In the genomic region with DNA sequence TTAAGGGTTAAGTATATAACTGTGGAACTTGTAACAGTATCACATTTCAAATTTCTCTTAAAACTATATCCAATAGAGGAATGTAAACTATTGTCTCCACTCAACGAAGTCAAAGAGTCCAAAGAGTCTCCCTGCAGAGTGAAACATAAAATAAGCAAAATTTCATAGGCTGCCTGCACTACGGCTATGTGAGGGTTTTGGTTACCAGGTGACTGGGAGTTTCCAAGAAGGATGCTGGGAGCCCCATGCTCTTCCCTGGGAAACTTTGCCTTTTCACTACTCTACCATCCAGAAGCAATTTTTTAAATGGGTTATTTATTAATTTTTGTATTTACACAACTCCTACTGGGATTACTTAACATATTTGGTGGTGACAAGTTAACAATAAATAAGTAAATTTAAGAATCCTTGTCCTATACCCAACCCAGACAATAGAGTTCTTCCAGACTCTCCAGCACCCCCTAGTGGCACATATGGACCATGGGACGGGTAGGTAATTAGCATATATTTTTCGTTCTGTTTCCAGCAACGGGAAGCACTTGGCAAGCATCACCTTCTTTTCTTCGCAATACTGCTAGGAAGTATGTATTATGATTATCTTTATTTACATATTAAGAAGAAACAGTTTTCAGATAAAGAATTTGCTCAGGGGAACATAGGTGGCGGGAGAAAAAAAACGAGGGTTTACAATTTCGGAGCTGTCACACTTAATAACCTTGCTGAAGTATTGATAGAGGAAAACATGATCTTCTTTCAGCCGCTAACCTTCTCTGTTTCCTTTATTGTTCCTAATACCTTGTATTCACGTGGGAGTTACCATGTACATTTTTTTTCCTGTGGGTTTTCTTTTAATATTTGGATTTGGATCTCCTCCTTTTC, we compare ENCODE assay signal across 8 cellular contexts. TPM values are rescaled to one million over a fixed set of nuclear protein-coding genes. Genes with fewer than 3 reads are reported as not detected.
DNase-seq lines count a peak whose midpoint lies in the region; ATAC-seq, FAIRE-seq and TF ChIP-seq lines count a peak whose summit lies in the region.

No MANE protein-coding gene starts in this region.

- no peak overlapping the region for H3K4me3 ChIP-seq in GM12878

- no peaks in the 10 kb centered on the region for H3K36me3 Mint-ChIP-seq in Calu3 (ENCODE audit: insufficient read depth, unreplicated experiment)

- H3K4me3 Mint-ChIP-seq in Calu3 (ENCODE audit: low read depth, unreplicated experiment) = peak overlapping the region; percentile 18

- H3K79me2 ChIP-seq in GM12878 (ENCODE audit: control insufficient read depth, insufficient read depth, low read length) = no peaks in the 10 kb centered on the region

- no peak for TF ChIP-seq POLR2A in GM12878 (IDR thresholded peaks at IDR 0.05; ENCODE audit: low read depth, low read length)

- H3K9me3 Mint-ChIP-seq in Calu3 (ENCODE audit: low read depth, unreplicated experiment) = no peaks in the 10 kb centered on the region

- in situ Hi-C loops in GM12878 (cut with MboI) = no loop called here

- TF ChIP-seq EP300 in GM12878 (IDR thresholded peaks at IDR 0.05; ENCODE audit: borderline replicate concordance in 1 of 2, control insufficient read depth in 1 of 2, low read depth in 2 of 2, low read length in 2 of 2) = no peak

- H3K27me3 Mint-ChIP-seq in Calu3 (ENCODE audit: unreplicated experiment) = peaks cover 13% of the 10 kb centered on the region

- no peaks in the 10 kb centered on the region for H3K27me3 ChIP-seq in GM12878 (replicated peaks in 1 of 2; ENCODE audit: control insufficient read depth in 2 of 2, insufficient read depth in 2 of 2, low read length in 1 of 2)

- CTCF ChIA-PET in Calu3 (lab: Charles Lee) (interaction anchor here (0.7 to 1.2 kb wide), 4 partner anchors 9 to 222 kb away, joined by 3 to 6 read pairs (median 4); a partner anchor contains a TSS), GM12878 (lab: Yijun Ruan, JAX) (interaction anchor here (0.6 to 2.4 kb wide), 13 partner anchors 11 to 644 kb away, joined by 3 to 14 read pairs (median 4); a partner anchor contains a TSS)

- 23% methylated on average over 11 of the region's 11 CpGs for WGBS in GM12878 (ENCODE audit: insufficient coverage, insufficient replicate concordance, low lambda C conversion rate, missing lambda C conversion rate)

- SMC1A ChIA-PET in GM12878 (lab: Charles Lee; ENCODE audit: uncharacterized antibody, unreplicated experiment) = interaction anchor here (0.8 to 2.2 kb wide), 4 partner anchors 107 to 1300 kb away, joined by 3 to 8 read pairs (median 4); a partner anchor contains a TSS

- BruUV-seq in Calu3 (replicated peaks; lab: Mats Ljungman, UMichigan) = no TSS peak
- BruUV-seq in GM12878 (replicated peaks; lab: Mats Ljungman, UMichigan) = no TSS peak

- TF ChIP-seq CTCF in Calu3 (IDR thresholded peaks at IDR 0.05; ENCODE audit: unreplicated experiment) (peak; percentile 77), GM12878 (IDR thresholded peaks at IDR 0.05 in 2 of 3, conservative IDR thresholded peaks at IDR 0.05 in 1 of 3; ENCODE audit: control insufficient read depth in 2 of 3, extremely low read depth in 1 of 3, insufficient read depth in 1 of 3, low read depth in 3 of 3, low read length in 3 of 3) (peak; percentile 68 to 87 (median 81))

- no peak for FAIRE-seq in GM12878 (lab: Jason Lieb, UNC)

- intact Hi-C loops in Calu3 (cut with micrococcal nuclease; ENCODE audit: unreplicated experiment) = loop anchor here (1.0 to 5.0 kb wide), 4 partner anchors 38 to 221 kb away; no protein-coding TSS in a partner anchor
- intact Hi-C loops in GM12878 (cut with micrococcal nuclease; ENCODE audit: unreplicated experiment) = loop anchor here (5.0 to 10.0 kb wide), 2 partner anchors 106 to 224 kb away; no protein-coding TSS in a partner anchor

- peak; percentile 76 for ATAC-seq in GM19328 (IDR thresholded peaks at IDR 0.05; ENCODE audit: unreplicated experiment)
- peak; percentile 94 for ATAC-seq in GM12878
- ATAC-seq in HG03460 (IDR thresholded peaks at IDR 0.05; ENCODE audit: unreplicated experiment) = no peak

- H4K20me1 ChIP-seq in GM12878 (ENCODE audit: control insufficient read depth, insufficient read depth) = no peaks in the 10 kb centered on the region

- H3K9ac ChIP-seq in GM12878 (ENCODE audit: control insufficient read depth, insufficient read depth, low read length) = no peak overlapping the region

- H3K27ac Mint-ChIP-seq in Calu3 (ENCODE audit: unreplicated experiment) = no peak overlapping the region

- RAD21 ChIA-PET in GM12878 (lab: Charles Lee; ENCODE audit: unreplicated experiment) = interaction anchor here (0.6 to 1.4 kb wide), 6 partner anchors 38 to 280 kb away, joined by 3 to 9 read pairs (median 4); a partner anchor contains a TSS

- no peaks in the 10 kb centered on the region for H3K36me3 ChIP-seq in GM12878 (ENCODE audit: control insufficient read depth in 2 of 2, insufficient read depth in 2 of 2, low read length in 1 of 2)

- H3K4me2 ChIP-seq in GM12878 (ENCODE audit: control insufficient read depth, insufficient read depth) = no peak overlapping the region

- DNase-seq in Calu3 (peak; percentile 69), HT1080 (ENCODE audit: low read depth) (peak; percentile 43), RKO (ENCODE audit: low spot score) (peak; percentile 52), GM12878 (ENCODE audit: low read depth, low spot score) (peak; percentile 5), inferior parietal cortex (ENCODE audit: extremely low spot score) (peak; percentile 43)
- peak; percentile 16 for DNase-seq in stimulated activated CD4-positive, alpha-beta T cell treated with anti-CD3 and anti-CD28 coated beads, Interleukin-4, amount 100 ng/mL, for 1 hour

- no peak overlapping the region for H3K27ac ChIP-seq in GM12878 (ENCODE audit: control insufficient read depth, insufficient read depth)

- POLR2A ChIA-PET in GM12878 (lab: Charles Lee) = no interaction called here

- H3K4me1 Mint-ChIP-seq in Calu3 (ENCODE audit: low read depth, unreplicated experiment) = peaks cover 8% of the 10 kb centered on the region

- TF ChIP-seq RAD21 in GM12878 (IDR thresholded peaks at IDR 0.05; ENCODE audit: insufficient read depth, low read depth, low read length) = peak; percentile 68

- H3K9me3 ChIP-seq in GM12878 (replicated peaks; ENCODE audit: control insufficient read depth, insufficient read depth, low read length) = no peaks in the 10 kb centered on the region

- no peaks in the 10 kb centered on the region for H3K4me1 ChIP-seq in GM12878 (ENCODE audit: control insufficient read depth, insufficient read depth, low read length)

- H2AFZ ChIP-seq in GM12878 (ENCODE audit: control insufficient read depth, low read depth, low read length) = no peak overlapping the region

TF ChIP-seq in GM12878, 131 proteins besides CTCF, POLR2A, EP300 and RAD21 (continues in another document):
- TF ChIP-seq EED (IDR thresholded peaks at IDR 0.05; ENCODE audit: low read depth) (no peak), CBX3 (IDR thresholded peaks at IDR 0.05; ENCODE audit: borderline replicate concordance, low read depth) (no peak), SMC3 (IDR thresholded peaks at IDR 0.05; ENCODE audit: borderline replicate concordance, low read length) (peak; percentile 48; the same call in 1 of the 2 replicates), BMI1 (IDR thresholded peaks at IDR 0.05; ENCODE audit: borderline replicate concordance) (no peak)

RNA-seq across cellular contexts. Expression of a gene that starts 3.5 kb away (rescaled TPM):
- total RNA-seq in Calu3 (2022) (not detected in 2 replicates), GM12878 (2014; rRNA removed) (not detected in 2 replicates), GM12878 (2014; rRNA removed; fragmentation: Illumina TruSeq; extraction: Trizol) (not detected in 2 replicates), GM12878 (2021) (not detected in 2 replicates)
- total RNA-seq in HT1080 (2014; rRNA removed; shearing (Covaris generic)) = not detected in 2 replicates
- polyA plus RNA-seq in HT1080 (2015; cell fraction: cytosol; rRNA removed) = not detected in 2 replicates
- polyA plus RNA-seq in HT1080 (2015; cell fraction: nucleus; rRNA removed) = not detected in 2 replicates
- not detected in 2 replicates for total RNA-seq in GM12878 (2013; cell fraction: nucleolus; rRNA removed)
- not detected for polyA plus RNA-seq in GM12878 (2011; ENCODE audit: low read depth)
- polyA plus RNA-seq in GM12878 (2011; rRNA removed) (not detected in 2 replicates), GM12878 (2014; fragmentation: Illumina TruSeq; extraction: Trizol) (not detected in 2 replicates), GM12878 (2014; fragmentation: Nextera tagmentation; extraction: Ambion mirVana) (not detected), GM12878 (2014; rRNA removed) (not detected in 2 replicates), GM12878 (2016; fragmentation: Nextera tagmentation; extraction: Ambion mirVana) (not detected)
- not detected in 2 replicates for polyA plus RNA-seq in GM12878 (2011; cell fraction: cytosol; rRNA removed)
- not detected in 2 replicates for polyA plus RNA-seq in GM12878 (2011; cell fraction: nucleus; rRNA removed)
- polyA plus RNA-seq in GM12878 (2012) = not detected in 2 replicates
- polyA minus RNA-seq in GM12878 (2011; rRNA and poly(A)+ RNA removed) = not detected in 2 replicates
- polyA minus RNA-seq in GM12878 (2011; cell fraction: cytosol; rRNA and poly(A)+ RNA removed) = not detected in 2 replicates
- polyA minus RNA-seq in GM12878 (2011; cell fraction: nucleus; rRNA and poly(A)+ RNA removed) = not detected in 2 replicates

RNA-seq across cellular contexts. Expression of a gene that starts 59.7 kb away (rescaled TPM):
- total RNA-seq in Calu3 (2022) (not detected in 2 replicates), GM12878 (2014; rRNA removed) (not detected in 2 replicates), GM12878 (2014; rRNA removed; fragmentation: Illumina TruSeq; extraction: Trizol) (not detected in 2 replicates), GM12878 (2021) (not detected in 2 replicates)
- total RNA-seq in HT1080 (2014; rRNA removed; shearing (Covaris generic)) = not detected in 2 replicates
- not detected in 2 replicates for polyA plus RNA-seq in HT1080 (2015; cell fraction: cytosol; rRNA removed)
- 0.38 TPM in 1 of 2 replicates, not detected in the other for polyA plus RNA-seq in HT1080 (2015; cell fraction: nucleus; rRNA removed)
- not detected in 2 replicates for total RNA-seq in GM12878 (2013; cell fraction: nucleolus; rRNA removed)
- not detected for polyA plus RNA-seq in GM12878 (2011; ENCODE audit: low read depth)
- polyA plus RNA-seq in GM12878 (2011; rRNA removed) (not detected in 2 replicates), GM12878 (2014; fragmentation: Illumina TruSeq; extraction: Trizol) (not detected in 2 replicates), GM12878 (2014; fragmentation: Nextera tagmentation; extraction: Ambion mirVana) (not detected), GM12878 (2014; rRNA removed) (not detected in 2 replicates), GM12878 (2016; fragmentation: Nextera tagmentation; extraction: Ambion mirVana) (not detected)
- polyA plus RNA-seq in GM12878 (2011; cell fraction: cytosol; rRNA removed) = not detected in 2 replicates
- polyA plus RNA-seq in GM12878 (2011; cell fraction: nucleus; rRNA removed) = not detected in 2 replicates
- not detected in 2 replicates for polyA plus RNA-seq in GM12878 (2012)
- not detected in 2 replicates for polyA minus RNA-seq in GM12878 (2011; rRNA and poly(A)+ RNA removed)
- not detected in 2 replicates for polyA minus RNA-seq in GM12878 (2011; cell fraction: cytosol; rRNA and poly(A)+ RNA removed)
- polyA minus RNA-seq in GM12878 (2011; cell fraction: nucleus; rRNA and poly(A)+ RNA removed) = not detected in 2 replicates

Comparison
In these comparisons a context has a peak if more than half of its experiments do, and no peak if none do; other contexts are left out.
1. DNase-seq: peak in every context shown above with its lines; median percentile 69 in Calu3; 52 in RKO; 43 in HT1080; 43 in inferior parietal cortex; 16 in stimulated activated CD4-positive, alpha-beta T cell treated with anti-CD3 and anti-CD28 coated beads, Interleukin-4, amount 100 ng/mL, for 1 hour; 5 in GM12878.